In genomic region chr7:122199171-122199570, GRCh38 we compare ENCODE assay signal across 27 cellular contexts. TPM values are rescaled to one million over a fixed set of nuclear protein-coding genes. Genes with fewer than 3 reads are reported as not detected.
DNase-seq lines count a peak whose midpoint lies in the region; ATAC-seq, FAIRE-seq and TF ChIP-seq lines count a peak whose summit lies in the region.
"Had no signal": no experiment of that assay in that cellular context is flagged by ENCODE, and none has a peak within 500 bp of the region (broad histone marks: within the 10 kb centered on the region; RNA-seq: fewer than 3 reads in every experiment).

No MANE protein-coding gene starts in this region.

- peak; percentile 18 for DNase-seq in GM23248
- peak in 3 of 4 donors; percentile 28 to 57 (median 32) for DNase-seq in body of pancreas
- DNase-seq in fibroblast of the aortic adventitia (ENCODE audit: low read depth): peak; percentile 43
- peak in 2 of 6 donors; percentile 17 to 21 for DNase-seq in pancreas
- DNase-seq in NCI-H2196 treated with DMSO at 0.1 percent for 48 hours (lab: John Stamatoyannopoulos, UW; ENCODE audit: unreplicated experiment): no peak
- DNase-seq in activated CD4-positive, alpha-beta T cell treated with anti-CD3 and anti-CD28 coated beads, Interleukin-2, amount 50 U/mL, for 4 hours: no peak
- no peak for DNase-seq in hippocampal formation (lab: John Stamatoyannopoulos, UW)
- DNase-seq: activated CD8-positive, alpha-beta T cell treated with anti-CD3 and anti-CD28 coated beads, Interleukin-2, amount 10 ng/mL, durations not matched to agents 7 days and 5 days; activated naive CD4-positive, alpha-beta T cell treated with anti-CD3 and anti-CD28 coated beads, Interleukin-2, amount 10 ng/mL, durations not matched to agents 7 days and 5 days; activated T-cell treated with anti-CD3 and anti-CD28 coated beads, Interleukin-2, amount 50 U/mL, for 1 hour; CD8-positive, alpha-beta memory T cell; gastrocnemius medialis; mucosa of descending colon; NCI-H1105 treated with DMSO at 0.1 percent for 48 hours; NCI-H2081 treated with DMSO at 0.1 percent for 48 hours; NCI-H510A treated with DMSO at 0.1 percent for 48 hours; RPMI8226; SK-N-SH; stimulated activated naive CD4-positive, alpha-beta T cell; T-helper 9 cell; thyroid gland had no signal

- TF ChIP-seq CTCF in body of pancreas (IDR thresholded peaks at IDR 0.05) (no peak), fibroblast of the aortic adventitia (IDR thresholded peaks at IDR 0.05; ENCODE audit: insufficient read depth, low read length) (no peak), pancreas (IDR thresholded peaks at IDR 0.05) (no peak)

- no peaks in the 10 kb centered on the region for H3K9me2 ChIP-seq in GM23248 (ENCODE audit: insufficient read depth)
- H3K9me2 ChIP-seq: SK-N-SH had no signal

- H4K20me1 ChIP-seq in GM23248 (ENCODE audit: insufficient read depth): no peaks in the 10 kb centered on the region

- no peaks in the 10 kb centered on the region for H3K4me1 ChIP-seq in GM23248 (ENCODE audit: insufficient read depth)
- peaks cover 32% of the 10 kb centered on the region for H3K4me1 ChIP-seq in body of pancreas
- peaks cover 6 to 19% (median 12%) of the 10 kb centered on the region in 3 donors for H3K4me1 ChIP-seq in pancreas
- H3K4me1 ChIP-seq: ascending aorta, gastrocnemius medialis, neural progenitor cell, prostate gland, thyroid gland had no signal

- no peak overlapping the region for H3K27ac ChIP-seq in GM23248
- peak overlapping the region; percentile 15 to 52 (median 33) for H3K27ac ChIP-seq in body of pancreas
- H3K27ac ChIP-seq in pancreas: peak overlapping the region in 1 of 4 donors; percentile 19
- H3K27ac ChIP-seq: ascending aorta, gastrocnemius medialis, neural progenitor cell, prostate gland, skin epidermis, thyroid gland had no signal

- no peak overlapping the region for H3K9ac ChIP-seq in GM23248
- H3K9ac ChIP-seq: neural progenitor cell, SK-N-SH had no signal

- H3K79me2 ChIP-seq in GM23248 (ENCODE audit: insufficient read depth): no peaks in the 10 kb centered on the region

- in situ Hi-C loops in GM23248 (cut with MboI): no loop called here

- H3F3A ChIP-seq in GM23248 (ENCODE audit: insufficient read depth): no peaks in the 10 kb centered on the region

- no peak for TF ChIP-seq POLR2A in body of pancreas (IDR thresholded peaks at IDR 0.05)

- H3K9me3 ChIP-seq in GM23248 (ENCODE audit: low read depth) (no peaks in the 10 kb centered on the region), body of pancreas (no peaks in the 10 kb centered on the region), pancreas (no peaks in the 10 kb centered on the region)
- H3K9me3 ChIP-seq: ascending aorta, gastrocnemius medialis, mucosa of descending colon, prostate gland, SK-N-SH, thyroid gland had no signal

- no peak for FAIRE-seq in pancreas (lab: Jason Lieb, UNC)
- FAIRE-seq: colon had no signal

- intact Hi-C loops in body of pancreas (cut with DNase I): no loop called here
- intact Hi-C loops in pancreas (cut with DNase I): no loop called here

- no peak overlapping the region for H2AFZ ChIP-seq in GM23248
- H2AFZ ChIP-seq: neural progenitor cell had no signal

- peak; percentile 94 for ATAC-seq in body of pancreas
- ATAC-seq in pancreas: peak; percentile 90 to 93 (median 90)
- ATAC-seq: activated CD4-positive, CD25-positive, alpha-beta regulatory T cell treated with anti-CD3 and anti-CD28 coated beads, Interleukin-2, amount 50 U/mL, for 24 hours; activated CD8-positive, alpha-beta T cell treated with anti-CD3 and anti-CD28 coated beads, Interleukin-2, amount 10 ng/mL, durations not matched to agents 7 days and 5 days; gastrocnemius medialis; mucosa of descending colon had no signal

- H3K4me2 ChIP-seq in GM23248 (ENCODE audit: unreplicated experiment): no peak overlapping the region
- H3K4me2 ChIP-seq: neural progenitor cell, SK-N-SH had no signal

- no peak overlapping the region for H3K4me3 ChIP-seq in GM23248
- H3K4me3 ChIP-seq in body of pancreas: no peak overlapping the region
- no peak overlapping the region for H3K4me3 ChIP-seq in fibroblast of the aortic adventitia (ENCODE audit: low read depth, low read length)
- no peak overlapping the region for H3K4me3 ChIP-seq in pancreas
- H3K4me3 ChIP-seq: ascending aorta, gastrocnemius medialis, mucosa of descending colon, neural progenitor cell, prostate gland, skin epidermis, thyroid gland had no signal

- H3K27me3 ChIP-seq in GM23248 (replicated peaks; ENCODE audit: insufficient read depth): no peaks in the 10 kb centered on the region
- H3K27me3 ChIP-seq in body of pancreas: no peaks in the 10 kb centered on the region
- H3K27me3 ChIP-seq in pancreas: no peaks in the 10 kb centered on the region
- H3K27me3 ChIP-seq: ascending aorta, gastrocnemius medialis, neural progenitor cell, thyroid gland had no signal

- H3K36me3 ChIP-seq in GM23248 (ENCODE audit: low read depth): no peaks in the 10 kb centered on the region
- H3K36me3 ChIP-seq in body of pancreas (replicated peaks in 1 of 2; ENCODE audit: insufficient read depth in 1 of 2, low read depth in 2 of 2): no peaks in the 10 kb centered on the region
- H3K36me3 ChIP-seq in pancreas: no peaks in the 10 kb centered on the region
- H3K36me3 ChIP-seq: ascending aorta, gastrocnemius medialis, neural progenitor cell, prostate gland, thyroid gland had no signal

RNA-seq across cellular contexts. Expression of gene AASS, which starts 55.1 kb away (rescaled TPM):
- 6.3 TPM in 2 replicates for total RNA-seq in GM23248 (2014; rRNA removed; shearing (Covaris generic))
- 3.6 and 5.8 TPM in 2 replicates for polyA plus RNA-seq in GM23248 (2016; fragmentation: Nextera tagmentation; extraction: Ambion mirVana)
- total RNA-seq in body of pancreas: 10 to 100 TPM; 28.5 to 37.9 TPM
- total RNA-seq in fibroblast of the aortic adventitia (ENCODE audit: low replicate concordance): 20.8 and 53.9 TPM in 2 replicates
- total RNA-seq in pancreas: 10 to 100 TPM in 3 of 6 donors, 1 to 10 TPM in 3; 5.9 to 16.9 (median 10.0) TPM
- polyA plus RNA-seq in pancreas: 10 to 100 TPM; 10.5 to 13.3 TPM

Comparison
In these comparisons a context has a peak if more than half of its experiments do, and no peak if none do; other contexts are left out.
1. DNase-seq: peak in GM23248 (single experiment), body of pancreas (3 of 4) and fibroblast of the aortic adventitia (single experiment); none in NCI-H2196 treated with DMSO at 0.1 percent for 48 hours (single experiment), activated CD4-positive, alpha-beta T cell treated with anti-CD3 and anti-CD28 coated beads, Interleukin-2, amount 50 U/mL, for 4 hours (0 of 2) and hippocampal formation (0 of 2).